In the genomic region with DNA sequence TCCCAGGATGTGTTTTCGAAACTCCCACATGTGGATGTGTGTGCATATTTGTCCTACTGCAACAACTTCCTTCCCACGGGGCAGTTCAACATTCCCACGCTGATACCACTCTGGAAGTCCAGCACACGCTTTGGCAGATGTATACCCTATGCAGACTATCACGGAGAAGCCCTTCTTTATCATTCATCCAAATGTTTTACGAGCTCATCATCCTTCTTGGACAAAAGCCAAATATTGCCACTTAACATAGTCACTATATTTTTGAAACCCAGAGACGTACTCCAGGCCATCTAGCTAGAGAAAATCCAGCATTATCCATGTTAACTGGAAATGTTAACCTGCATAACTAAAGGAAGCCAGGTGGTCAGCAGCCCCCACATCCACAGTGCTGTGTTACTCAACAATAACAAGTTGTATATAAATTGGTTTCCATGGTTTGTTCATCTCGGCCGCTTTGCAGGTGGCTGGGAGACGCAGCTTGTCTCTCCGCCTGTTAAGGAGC, we compare ENCODE assay signal across 11 cellular contexts.
A peak's percentile ranks its signal among the peaks of the same experiment; 100 is the strongest.
DNase-seq lines count a peak whose midpoint lies in the region; ATAC-seq and TF ChIP-seq lines count a peak whose summit lies in the region.
"Had no signal": no experiment of that assay in that cellular context is flagged by ENCODE, and none has a peak within 500 bp of the region (broad histone marks: within the 10 kb centered on the region; RNA-seq: fewer than 3 reads in every experiment).

No MANE protein-coding gene starts in this region.

- CTCF ChIA-PET in AG04449 (lab: Yijun Ruan, JAX), result interaction anchor here (1.0 kb wide), 1 partner anchor 11 kb away, joined by 3 read pairs; no protein-coding TSS in a partner anchor
- CTCF ChIA-PET in activated CD8-positive, alpha-beta memory T cell treated with anti-CD3 and anti-CD28 coated beads, Interleukin-2, amount 10 ng/mL, durations not matched to agents 7 days and 5 days (lab: Charles Lee), result no interaction called here

- H3K27ac Mint-ChIP-seq in activated CD8-positive, alpha-beta memory T cell treated with anti-CD3 and anti-CD28 coated beads, Interleukin-2, amount 10 ng/mL, durations not matched to agents 7 days and 5 days, result no peak overlapping the region
- H3K27ac Mint-ChIP-seq: CD8-positive, alpha-beta T cell; T-cell had no signal

- no peaks in the 10 kb centered on the region for H3K27me3 ChIP-seq in layer of hippocampus (ENCODE audit: control insufficient read depth, insufficient read depth, low read length)
- H3K27me3 ChIP-seq in stomach, result no peaks in the 10 kb centered on the region

- TF ChIP-seq POLR2A in stomach (IDR thresholded peaks at IDR 0.05), result no peak

- POLR2A ChIA-PET in AG04449 (lab: Yijun Ruan, JAX), result no interaction called here

- TF ChIP-seq EP300 in stomach (IDR thresholded peaks at IDR 0.05), result no peak

- no peaks in the 10 kb centered on the region for H3K9me3 Mint-ChIP-seq in activated CD8-positive, alpha-beta memory T cell treated with anti-CD3 and anti-CD28 coated beads, Interleukin-2, amount 10 ng/mL, durations not matched to agents 7 days and 5 days (ENCODE audit: low read depth)
- H3K9me3 Mint-ChIP-seq: CD8-positive, alpha-beta T cell; T-cell had no signal

- H3K27me3 Mint-ChIP-seq in activated CD8-positive, alpha-beta memory T cell treated with anti-CD3 and anti-CD28 coated beads, Interleukin-2, amount 10 ng/mL, durations not matched to agents 7 days and 5 days, result peaks cover 2% of the 10 kb centered on the region

- no peak overlapping the region for H3K4me3 Mint-ChIP-seq in activated CD8-positive, alpha-beta memory T cell treated with anti-CD3 and anti-CD28 coated beads, Interleukin-2, amount 10 ng/mL, durations not matched to agents 7 days and 5 days
- H3K4me3 Mint-ChIP-seq: CD8-positive, alpha-beta T cell; T-cell had no signal

- intact Hi-C loops in stomach (cut with DNase I; ENCODE audit: low total_unique reads), result no loop called here

- H3K4me3 ChIP-seq in AG04449 (ENCODE audit: low read depth, low read length), result no peak overlapping the region
- H3K4me3 ChIP-seq in cardiac fibroblast (replicated peaks in 1 of 2; ENCODE audit: low read depth in 2 of 2, low read length in 2 of 2), result no peak overlapping the region
- H3K4me3 ChIP-seq in stomach, result no peak overlapping the region
- H3K4me3 ChIP-seq: prostate gland had no signal

- DNase-seq in AG04449 (ENCODE audit: low read depth, low spot score) (peak; percentile 76), HT1080 (ENCODE audit: low read depth) (peak; percentile 42), cardiac fibroblast (ENCODE audit: low read depth in 2 of 2) (peak; percentile 96 to 98), KG1 (lab: John Stamatoyannopoulos, UW) (no peak), SIG-M5 (lab: John Stamatoyannopoulos, UW) (no peak), stomach (no peak)
- no peak for DNase-seq in activated CD8-positive, alpha-beta memory T cell treated with anti-CD3 and anti-CD28 coated beads, Interleukin-2, amount 10 ng/mL, durations not matched to agents 7 days and 5 days
- DNase-seq: CD8-positive, alpha-beta T cell; T-cell had no signal

- no peak for ATAC-seq in activated CD8-positive, alpha-beta memory T cell treated with anti-CD3 and anti-CD28 coated beads, Interleukin-2, amount 10 ng/mL, durations not matched to agents 7 days and 5 days
- ATAC-seq: CD8-positive, alpha-beta T cell; T-cell had no signal

- no peaks in the 10 kb centered on the region for H3K9me3 ChIP-seq in stomach
- H3K9me3 ChIP-seq: prostate gland had no signal

- no peaks in the 10 kb centered on the region for H3K36me3 Mint-ChIP-seq in activated CD8-positive, alpha-beta memory T cell treated with anti-CD3 and anti-CD28 coated beads, Interleukin-2, amount 10 ng/mL, durations not matched to agents 7 days and 5 days
- H3K36me3 Mint-ChIP-seq: CD8-positive, alpha-beta T cell; T-cell had no signal

- TF ChIP-seq CTCF in AG04449 (IDR thresholded peaks at IDR 0.05; ENCODE audit: insufficient read depth, low read length, missing control alignments) (no peak), cardiac fibroblast (IDR thresholded peaks at IDR 0.05; ENCODE audit: low read depth, low read length) (no peak), stomach (IDR thresholded peaks at IDR 0.05) (no peak)

- WGBS in stomach, 5 donors, result 63 to 74% (median 70%) methylated on average over 11 of the region's 11 CpGs

- H3K27ac ChIP-seq in layer of hippocampus (ENCODE audit: low read depth, low read length), result peak overlapping the region; percentile 7
- peak overlapping the region in 1 of 5 donors; percentile 66 for H3K27ac ChIP-seq in stomach
- H3K27ac ChIP-seq: prostate gland had no signal

- peaks cover 2% of the 10 kb centered on the region for H3K4me1 Mint-ChIP-seq in activated CD8-positive, alpha-beta memory T cell treated with anti-CD3 and anti-CD28 coated beads, Interleukin-2, amount 10 ng/mL, durations not matched to agents 7 days and 5 days
- H3K4me1 Mint-ChIP-seq: T-cell had no signal

- H3K36me3 ChIP-seq in stomach, result no peaks in the 10 kb centered on the region
- H3K36me3 ChIP-seq: prostate gland had no signal

- H3K4me1 ChIP-seq in stomach, result peaks cover 0 to 21% (median 10%) of the 10 kb centered on the region in 4 donors
- H3K4me1 ChIP-seq: prostate gland had no signal

Comparison
In these comparisons a context has a peak if more than half of its experiments do, and no peak if none do; other contexts are left out.
1. DNase-seq: peak in AG04449 (single experiment), HT1080 (single experiment) and cardiac fibroblast (2 of 2); none in KG1 (single experiment), SIG-M5 (single experiment), stomach (single experiment) and activated CD8-positive, alpha-beta memory T cell treated with anti-CD3 and anti-CD28 coated beads, Interleukin-2, amount 10 ng/mL, durations not matched to agents 7 days and 5 days (single experiment).